ENCODE assay signal across 9 cellular contexts in genomic region chr14:83101855-83102254, GRCh38.
"Had no signal": no experiment of that assay in that cellular context is flagged by ENCODE, and none has a peak within 500 bp of the region (broad histone marks: within the 10 kb centered on the region; RNA-seq: fewer than 3 reads in every experiment).

No MANE protein-coding gene starts in this region.

- H3K9me3 ChIP-seq: HAP-1 had no signal

- H3K9ac ChIP-seq: GM23248 had no signal

- H3K4me3 ChIP-seq: GM23248, HAP-1, K562 had no signal

- H3K27ac ChIP-seq: GM23248, HL-60 had no signal

- H3K4me1 ChIP-seq: HAP-1 had no signal

- H3K36me3 ChIP-seq: HAP-1 had no signal

- DNase-seq: GM23248, GOT3, H7, HFFc6 had no signal

- ATAC-seq: HCT116, HepG2, K562 had no signal

- H2AFZ ChIP-seq: GM23248 had no signal
